2 cellular contexts compared by ENCODE assay signal in genomic region chr22:42160251-42160650, GRCh38.
A peak's percentile ranks its signal among the peaks of the same experiment; 100 is the strongest.
TF ChIP-seq lines count a peak whose summit lies in the region.

No MANE protein-coding gene starts in this region.

TF ChIP-seq in HEK293, 187 proteins besides CTCF, POLR2A, EP300 and RAD21 (continued from another document):
- peak; percentile 45; the same call in 1 of the 2 replicates for TF ChIP-seq PRDM10 (tag by site-specific recombination; IDR thresholded peaks at IDR 0.05)

TF ChIP-seq in GM12878, 131 proteins besides CTCF, POLR2A, EP300 and RAD21 (continued from another document):
- TF ChIP-seq IRF5 (IDR thresholded peaks at IDR 0.05; ENCODE audit: borderline replicate concordance): no peak
- TF ChIP-seq ZNF622 (IDR thresholded peaks at IDR 0.05): no peak
- TF ChIP-seq GABPA (IDR thresholded peaks at IDR 0.05; ENCODE audit: low read depth): no peak
- no peak for TF ChIP-seq JUNB (IDR thresholded peaks at IDR 0.05)
- TF ChIP-seq MXI1 (IDR thresholded peaks at IDR 0.05; ENCODE audit: low read depth, low read length): no peak
- no peak for TF ChIP-seq RFX5 (IDR thresholded peaks at IDR 0.05; ENCODE audit: low read depth, low read length)
- TF ChIP-seq PAX5 (IDR thresholded peaks at IDR 0.05; ENCODE audit: borderline replicate concordance, low read depth, low read length): no peak
- no peak for TF ChIP-seq EED (IDR thresholded peaks at IDR 0.05; ENCODE audit: low read depth)
- no peak for TF ChIP-seq YY1 (IDR thresholded peaks at IDR 0.05; ENCODE audit: low read depth, low read length)
- TF ChIP-seq PAX8 (IDR thresholded peaks at IDR 0.05): no peak
